10 cellular contexts compared by ENCODE assay signal in genomic region chr10:12708921-12709320, GRCh38.
DNase-seq lines count a peak whose midpoint lies in the region; ATAC-seq, FAIRE-seq and TF ChIP-seq lines count a peak whose summit lies in the region.
"Had no signal": no experiment of that assay in that cellular context is flagged by ENCODE, and none has a peak within 500 bp of the region (broad histone marks: within the 10 kb centered on the region; RNA-seq: fewer than 3 reads in every experiment).

No MANE protein-coding gene starts in this region.

- H3K14ac ChIP-seq in H9 (ENCODE audit: insufficient read depth, low read length), result no peak overlapping the region

- H3K56ac ChIP-seq in H9 (ENCODE audit: insufficient read length, low read depth, low read length), result no peak overlapping the region

- no peaks in the 10 kb centered on the region for H4K20me1 ChIP-seq in osteoblast (ENCODE audit: insufficient read depth, low read length)
- no peaks in the 10 kb centered on the region for H4K20me1 ChIP-seq in H9 (ENCODE audit: control insufficient read depth, insufficient read depth, insufficient read length)

- TF ChIP-seq CTCF in RWPE1 (conservative IDR thresholded peaks at IDR 0.05; ENCODE audit: low read depth), result no peak
- no peak for TF ChIP-seq CTCF in coronary artery (IDR thresholded peaks at IDR 0.05)
- no peak for TF ChIP-seq CTCF in osteoblast (IDR thresholded peaks at IDR 0.05; ENCODE audit: extremely low read depth, low read depth, low read length)
- no peak for TF ChIP-seq CTCF in H9 (conservative IDR thresholded peaks at IDR 0.05)

- peak overlapping the region; percentile 68 for H3K4me2 ChIP-seq in osteoblast (ENCODE audit: insufficient read depth, low read length)
- H3K4me2 ChIP-seq in H9 (ENCODE audit: insufficient read depth, insufficient read length, low read length), result no peak overlapping the region

- no peak overlapping the region for H4K8ac ChIP-seq in H9 (replicated peaks; ENCODE audit: insufficient read length, low read depth, low read length)

- H3K4me1 Mint-ChIP-seq in H9, result peaks cover 33 to 47% of the 10 kb centered on the region in 2 experiments

- no peak overlapping the region for H4K5ac ChIP-seq in H9 (ENCODE audit: insufficient read length, low read depth, low read length)

- H3K9me3 Mint-ChIP-seq in H9, result no peaks in the 10 kb centered on the region

- no CpG with 5 or more reads among the region's 8 CpGs for WGBS in H9 (ENCODE audit: extremely low coverage, insufficient read length, low lambda C conversion rate)

- H3K27ac ChIP-seq in RWPE1, result peak overlapping the region; percentile 69
- peak overlapping the region; percentile 54 to 93 for H3K27ac ChIP-seq in coronary artery
- peak overlapping the region; percentile 83 for H3K27ac ChIP-seq in osteoblast (ENCODE audit: low read depth, low read length)
- H3K27ac ChIP-seq in H9 (ENCODE audit: insufficient read length, low read depth, low read length), result no peak overlapping the region

- CTCF ChIA-PET in RWPE1 (lab: Yijun Ruan, JAX), result interaction anchor here (0.5 to 1.4 kb wide), 6 partner anchors 52 to 561 kb away, joined by 3 to 8 read pairs (median 3); no protein-coding TSS in a partner anchor

- H3K79me1 ChIP-seq in H9 (ENCODE audit: insufficient read depth, low read depth, low read length, poor library complexity, severe bottlenecking), result no peaks in the 10 kb centered on the region

- H3K27ac Mint-ChIP-seq in H9, result peak overlapping the region in 1 of 3 experiments; percentile 25; a peak in 1 of 7 replicates

- H2BK15ac ChIP-seq in H9 (ENCODE audit: low read depth, low read length), result no peak overlapping the region

- no peak overlapping the region for H2BK5ac ChIP-seq in H9 (ENCODE audit: insufficient read length, low read length)

- H2BK12ac ChIP-seq in H9 (ENCODE audit: insufficient read length, low read depth, low read length), result no peak overlapping the region

- H3T11ph ChIP-seq in H9 (ENCODE audit: low read length), result no peak overlapping the region

- no peak for FAIRE-seq in GM12892 (lab: Jason Lieb, UNC)
- FAIRE-seq: islet of Langerhans had no signal

- H3K9me3 ChIP-seq in osteoblast (ENCODE audit: low read depth, low read length) (no peaks in the 10 kb centered on the region), H9 (ENCODE audit: control insufficient read depth, low read depth, low read length) (no peaks in the 10 kb centered on the region)

- H3K36me3 Mint-ChIP-seq in H9 (ENCODE audit: insufficient read depth in 1 of 3, low read depth in 3 of 3), result no peaks in the 10 kb centered on the region

- H3K4ac ChIP-seq in H9 (ENCODE audit: low read depth, low read length), result no peak overlapping the region

- H3K27me3 ChIP-seq in osteoblast (ENCODE audit: insufficient read depth, low read length) (no peaks in the 10 kb centered on the region), H9 (ENCODE audit: insufficient read depth, low read length) (no peaks in the 10 kb centered on the region; the same call in 1 of the 2 replicates)

- H3K4me1 ChIP-seq in osteoblast (ENCODE audit: insufficient read depth, low read length) (peaks cover 62% of the 10 kb centered on the region), H9 (ENCODE audit: insufficient read depth, low read length) (no peaks in the 10 kb centered on the region)

- no peak for ATAC-seq in HG03045 (IDR thresholded peaks at IDR 0.05; ENCODE audit: unreplicated experiment)

- no peak overlapping the region for H4K91ac ChIP-seq in H9 (ENCODE audit: insufficient read length, low read depth, low read length)

- peaks cover 3% of the 10 kb centered on the region; the same call in 1 of the 2 replicates for H3K27me3 Mint-ChIP-seq in H9 (ENCODE audit: low read depth)

- H3K79me2 ChIP-seq in osteoblast (ENCODE audit: insufficient read depth, low read length), result no peaks in the 10 kb centered on the region
- H3K79me2 ChIP-seq in H9 (ENCODE audit: insufficient read depth, low read length), result no peaks in the 10 kb centered on the region

- H3K18ac ChIP-seq in H9 (ENCODE audit: insufficient read length, low read depth, low read length), result no peak overlapping the region

- no peaks in the 10 kb centered on the region for H3K36me3 ChIP-seq in osteoblast (ENCODE audit: insufficient read depth, low read length)

- DNase-seq in EH (ENCODE audit: low read depth), result peak; percentile 65
- no peak for DNase-seq in RWPE1 (ENCODE audit: low spot score)
- no peak for DNase-seq in coronary artery (ENCODE audit: low spot score)
- no peak for DNase-seq in osteoblast (ENCODE audit: insufficient read length, low spot score, missing footprints)
- no peak for DNase-seq in H9
- no peak for DNase-seq in GM12892 (ENCODE audit: insufficient read length)
- no peak for DNase-seq in 8988T
- DNase-seq: MM.1S had no signal

- H3K9ac ChIP-seq in H9 (ENCODE audit: extremely low read depth, insufficient read length, low read length), result no peak overlapping the region

- H2AK5ac ChIP-seq in H9 (ENCODE audit: insufficient read length, low read length), result no peak overlapping the region

- no peak overlapping the region for H3K23ac ChIP-seq in H9 (ENCODE audit: insufficient read length, low read depth, low read length)

- no peak overlapping the region for H2BK20ac ChIP-seq in H9 (ENCODE audit: low read depth, low read length, poor library complexity, severe bottlenecking)

- H3K4me3 ChIP-seq in coronary artery (no peak overlapping the region), osteoblast (ENCODE audit: insufficient read depth, low read length) (no peak overlapping the region)

- no peak overlapping the region for H3K4me3 Mint-ChIP-seq in H9

- POLR2A ChIA-PET in RWPE1 (lab: Yijun Ruan, JAX; ENCODE audit: low non-redundant PET), result no interaction called here

- no peak overlapping the region for H2BK120ac ChIP-seq in H9 (ENCODE audit: low read depth, low read length, poor library complexity, severe bottlenecking)

- no peak for TF ChIP-seq POLR2A in GM12892 (IDR thresholded peaks at IDR 0.05; ENCODE audit: low read depth, low read length)

- no peaks in the 10 kb centered on the region for H3K23me2 ChIP-seq in H9 (ENCODE audit: insufficient read length, low read depth, low read length, poor library complexity, severe bottlenecking)

- H2AFZ ChIP-seq in osteoblast (ENCODE audit: low read length) (no peak overlapping the region), H9 (ENCODE audit: low read length) (no peak overlapping the region)
